Comparison of ENCODE assay signal across 8 cellular contexts in the genomic region with DNA sequence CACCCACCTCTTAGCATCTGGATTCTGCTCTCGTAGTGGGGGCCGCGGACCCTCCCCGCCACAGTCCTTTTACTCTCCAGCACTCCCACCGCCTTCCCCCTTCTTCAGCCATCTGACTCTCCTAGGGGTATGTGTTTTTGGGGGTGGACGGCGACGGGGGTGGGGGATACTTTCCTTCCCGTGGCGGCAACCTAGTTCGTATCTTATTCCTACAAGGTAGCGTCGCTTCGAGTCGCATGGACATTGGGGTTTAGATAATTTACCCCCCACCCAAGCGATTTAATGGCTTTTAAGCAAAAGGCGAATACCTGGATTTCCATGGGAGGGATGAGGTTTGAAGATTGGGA. TPM values are rescaled to one million over a fixed set of nuclear protein-coding genes. Genes with fewer than 3 reads are reported as not detected.
DNase-seq lines count a peak whose midpoint lies in the region; FAIRE-seq and TF ChIP-seq lines count a peak whose summit lies in the region.
"Had no signal": no experiment of that assay in that cellular context is flagged by ENCODE, and none has a peak within 500 bp of the region (broad histone marks: within the 10 kb centered on the region; RNA-seq: fewer than 3 reads in every experiment).

No MANE protein-coding gene starts in this region.

- no peak overlapping the region for H2AFZ ChIP-seq in OCI-LY3 (ENCODE audit: low read depth, low read length)

- no peak for TF ChIP-seq POLR2A in GM12891 (IDR thresholded peaks at IDR 0.05; ENCODE audit: low read depth, low read length)

- TF ChIP-seq CTCF in OCI-LY3 (IDR thresholded peaks at IDR 0.05; ENCODE audit: low read depth, low read length) = no peak
- TF ChIP-seq CTCF in foreskin fibroblast (IDR thresholded peaks at IDR 0.05; ENCODE audit: low read depth, low read length) = no peak

- intact Hi-C loops in activated naive CD4-positive, alpha-beta T cell treated with anti-CD3 and anti-CD28 coated beads for 36 hours (cut with micrococcal nuclease) = loop anchor here (5.0 to 10.0 kb wide), 3 partner anchors 141 to 1834 kb away; a partner anchor contains a TSS

- peaks cover 12% of the 10 kb centered on the region for H3K4me1 Mint-ChIP-seq in activated naive CD4-positive, alpha-beta T cell treated with anti-CD3 and anti-CD28 coated beads for 36 hours (ENCODE audit: low read depth)
- H3K4me1 Mint-ChIP-seq: nephron had no signal

- DNase-seq in GM12891 (ENCODE audit: insufficient read length, low spot score) = no peak
- no peak for DNase-seq in foreskin fibroblast
- DNase-seq in NCI-H510A treated with DMSO at 0.1 percent for 48 hours (lab: John Stamatoyannopoulos, UW) = no peak
- no peak for DNase-seq in activated naive CD4-positive, alpha-beta T cell treated with anti-CD3 and anti-CD28 coated beads for 36 hours
- no peak for DNase-seq in AG20443 (ENCODE audit: low spot score)

- CTCF ChIA-PET in activated naive CD4-positive, alpha-beta T cell treated with anti-CD3 and anti-CD28 coated beads for 36 hours (lab: Charles Lee) = no interaction called here

- peak overlapping the region; percentile 88; the same call in 1 of the 2 replicates for H3K4me2 ChIP-seq in OCI-LY3 (ENCODE audit: low read length)

- H3K9me3 Mint-ChIP-seq in activated naive CD4-positive, alpha-beta T cell treated with anti-CD3 and anti-CD28 coated beads for 36 hours = no peaks in the 10 kb centered on the region

- peaks cover 6% of the 10 kb centered on the region; the same call in 1 of the 2 replicates for H3K4me1 ChIP-seq in OCI-LY3 (ENCODE audit: low read length)
- H3K4me1 ChIP-seq in skeletal muscle tissue (ENCODE audit: control insufficient read depth in 3 of 3, insufficient read depth in 3 of 3, low read length in 3 of 3) = peaks cover 3 to 4% (median 3%) of the 10 kb centered on the region in 3 donors

- no peaks in the 10 kb centered on the region for H3K27me3 Mint-ChIP-seq in activated naive CD4-positive, alpha-beta T cell treated with anti-CD3 and anti-CD28 coated beads for 36 hours (ENCODE audit: low read depth)

- H3K27ac ChIP-seq in OCI-LY3 (ENCODE audit: low read length) (no peak overlapping the region), skeletal muscle tissue (ENCODE audit: low read depth, low read length) (no peak overlapping the region)

- peaks cover 17% of the 10 kb centered on the region for H3K79me2 ChIP-seq in OCI-LY3 (ENCODE audit: low read length)

- H3K9ac ChIP-seq in OCI-LY3 (ENCODE audit: low read length) = peak overlapping the region; percentile 79
- H3K9ac ChIP-seq in skeletal muscle tissue (ENCODE audit: low read depth in 1 of 3, low read length in 3 of 3) = peak overlapping the region; percentile 43 to 69 (median 56)

- H3K36me3 ChIP-seq in OCI-LY3 (replicated peaks; ENCODE audit: low read depth, low read length) (no peaks in the 10 kb centered on the region), skeletal muscle tissue (ENCODE audit: control insufficient read depth in 3 of 3, insufficient read depth in 3 of 3, low read length in 3 of 3) (no peaks in the 10 kb centered on the region)

- H3K27ac Mint-ChIP-seq in activated naive CD4-positive, alpha-beta T cell treated with anti-CD3 and anti-CD28 coated beads for 36 hours = no peak overlapping the region
- H3K27ac Mint-ChIP-seq: nephron had no signal

- H3K27me3 ChIP-seq in OCI-LY3 (ENCODE audit: low read depth, low read length) (no peaks in the 10 kb centered on the region), skeletal muscle tissue (ENCODE audit: control insufficient read depth in 3 of 3, insufficient read depth in 3 of 3, low read length in 3 of 3) (no peaks in the 10 kb centered on the region)

- peaks cover 15% of the 10 kb centered on the region for H4K20me1 ChIP-seq in OCI-LY3 (ENCODE audit: insufficient read depth, low read length)

- no peaks in the 10 kb centered on the region for H3K9me3 ChIP-seq in OCI-LY3 (ENCODE audit: insufficient read depth, low read length)
- no peaks in the 10 kb centered on the region for H3K9me3 ChIP-seq in skeletal muscle tissue (ENCODE audit: control insufficient read depth in 3 of 3, low read length in 3 of 3)

- no peaks in the 10 kb centered on the region for H3K36me3 Mint-ChIP-seq in activated naive CD4-positive, alpha-beta T cell treated with anti-CD3 and anti-CD28 coated beads for 36 hours (ENCODE audit: low read depth)

- H3K4me3 ChIP-seq in OCI-LY3 (ENCODE audit: low read length) = no peak overlapping the region
- peak overlapping the region; percentile 47 to 66 for H3K4me3 ChIP-seq in foreskin fibroblast (ENCODE audit: low read depth in 1 of 2, low read length in 2 of 2)
- H3K4me3 ChIP-seq in skeletal muscle tissue (ENCODE audit: low read length in 3 of 3) = peak overlapping the region in 2 of 3 donors; percentile 71 to 72

- H3K4me3 Mint-ChIP-seq in activated naive CD4-positive, alpha-beta T cell treated with anti-CD3 and anti-CD28 coated beads for 36 hours = no peak overlapping the region
- H3K4me3 Mint-ChIP-seq: nephron had no signal

- FAIRE-seq in GM12891 (lab: Jason Lieb, UNC) = peak; percentile 26

TF ChIP-seq in GM12891, 5 proteins besides CTCF, POLR2A, EP300 and RAD21:
- TF ChIP-seq PAX5 (IDR thresholded peaks at IDR 0.05; ENCODE audit: insufficient read depth, low read length, severe bottlenecking) = no peak
- TF ChIP-seq POU2F2 (IDR thresholded peaks at IDR 0.05; ENCODE audit: low read depth, low read length) = no peak
- no peak for TF ChIP-seq TAF1 (IDR thresholded peaks at IDR 0.05; ENCODE audit: low read depth, low read length)
- TF ChIP-seq SPI1 (IDR thresholded peaks at IDR 0.05; ENCODE audit: low read depth, low read length) = no peak
- TF ChIP-seq POLR2AphosphoS5 (IDR thresholded peaks at IDR 0.05; ENCODE audit: low read depth, low read length) = no peak

RNA-seq across cellular contexts. Expression of a gene that starts 1.3 kb away (rescaled TPM):
- 1.8 TPM for polyA plus RNA-seq in GM12891 (2012; ENCODE audit: low read depth, missing spikeins)
- 5.2 TPM for total RNA-seq in skeletal muscle tissue
- 1 to 10 TPM; 3.6 to 4.1 TPM for total RNA-seq in activated naive CD4-positive, alpha-beta T cell treated with anti-CD3 and anti-CD28 coated beads for 36 hours
